Comparison of ENCODE assay signal across 32 cellular contexts in the genomic region with DNA sequence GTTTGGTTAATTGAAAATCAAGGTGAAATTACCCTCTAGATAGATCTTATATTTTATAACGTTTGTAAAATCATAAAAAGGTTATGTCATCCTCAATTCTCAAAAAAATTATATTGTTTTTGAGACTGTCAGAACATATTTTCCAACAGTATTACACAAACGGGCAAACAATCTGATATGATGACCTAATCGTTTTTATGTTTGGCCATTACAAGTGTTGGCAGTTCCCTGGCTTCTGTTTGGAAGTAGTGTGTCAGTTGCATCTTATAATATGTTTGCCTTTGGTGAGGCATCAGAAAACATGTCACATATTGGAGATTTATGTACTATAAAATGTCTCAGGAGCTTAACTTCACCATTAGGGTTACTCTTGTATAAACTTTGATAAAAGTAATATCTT.
"Had no signal": no experiment of that assay in that cellular context is flagged by ENCODE, and none has a peak within 500 bp of the region (broad histone marks: within the 10 kb centered on the region; RNA-seq: fewer than 3 reads in every experiment).

No MANE protein-coding gene starts in this region.

- DNase-seq: activated B cell treated with CpG ODN at 0.5 μM for 24 hours; activated CD4-positive, alpha-beta memory T cell treated with anti-CD3 and anti-CD28 coated beads for 36 hours; activated CD4-positive, alpha-beta T cell treated with anti-CD3 and anti-CD28 coated beads for 4 hours; activated CD4-positive, alpha-beta T cell treated with anti-CD3 and anti-CD28 coated beads, Interleukin-2, amount 50 U/mL, for 1 hour; activated CD4-positive, CD25-positive, alpha-beta regulatory T cell treated with anti-CD3 and anti-CD28 coated beads, Interleukin-2, amount 50 U/mL, for 72 hours; activated CD8-positive, alpha-beta memory T cell treated with anti-CD3 and anti-CD28 coated beads, Interleukin-2, amount 50 U/mL, for 4 hours; activated effector memory CD4-positive, alpha-beta T cell treated with anti-CD3 and anti-CD28 coated beads, Interleukin-2, amount 50 U/mL, for 16 hours; activated naive CD4-positive, alpha-beta T cell; activated naive CD4-positive, alpha-beta T cell treated with anti-CD3 and anti-CD28 coated beads, Interleukin-2, amount 50 U/mL, for 16 hours; activated naive CD8-positive, alpha-beta T cell treated with anti-CD3 and anti-CD28 coated beads for 36 hours; activated T-cell treated with anti-CD3 and anti-CD28 coated beads, Interleukin-2, amount 50 U/mL, for 72 hours; amniotic stem cell; aorta; brain microvascular endothelial cell; central memory CD4-positive, alpha-beta T cell; Karpas-422; KBM-7; MG63; NCI-H1048; NCI-H1105 treated with DMSO at 0.1 percent for 48 hours; NCI-H1436; NCI-H1694; NCI-H1930; NCI-H2081 treated with DMSO at 0.1 percent for 48 hours; NCI-H510A; NCI-H526; SIG-M5; T-cell; T-helper 17 cell had no signal

- H3K36me3 Mint-ChIP-seq: activated CD4-positive, alpha-beta memory T cell treated with anti-CD3 and anti-CD28 coated beads for 36 hours; activated naive CD8-positive, alpha-beta T cell treated with anti-CD3 and anti-CD28 coated beads for 36 hours; T-cell had no signal

- H3K4me3 Mint-ChIP-seq: activated B cell treated with CpG ODN at 0.5 μM for 24 hours; activated CD4-positive, alpha-beta memory T cell treated with anti-CD3 and anti-CD28 coated beads for 36 hours; activated naive CD8-positive, alpha-beta T cell treated with anti-CD3 and anti-CD28 coated beads for 36 hours; activated T-cell treated with anti-CD3 and anti-CD28 coated beads, Interleukin-2, amount 50 U/mL, for 72 hours; activated T-helper 17 cell treated with anti-CD3 and anti-CD28 coated beads, Interleukin-2, amount 50 U/mL, for 72 hours; T-cell; T-helper 17 cell had no signal

- H3K27me3 ChIP-seq: brain microvascular endothelial cell, MG63 had no signal

- H3K27me3 Mint-ChIP-seq: activated B cell treated with CpG ODN at 0.5 μM for 24 hours; activated CD4-positive, alpha-beta memory T cell treated with anti-CD3 and anti-CD28 coated beads for 36 hours; activated naive CD8-positive, alpha-beta T cell treated with anti-CD3 and anti-CD28 coated beads for 36 hours; activated T-helper 17 cell treated with anti-CD3 and anti-CD28 coated beads, Interleukin-2, amount 50 U/mL, for 72 hours; T-cell; T-helper 17 cell had no signal

- H3K4me1 Mint-ChIP-seq: activated B cell treated with CpG ODN at 0.5 μM for 24 hours; activated naive CD8-positive, alpha-beta T cell treated with anti-CD3 and anti-CD28 coated beads for 36 hours; activated T-helper 17 cell treated with anti-CD3 and anti-CD28 coated beads, Interleukin-2, amount 50 U/mL, for 72 hours; T-cell; T-helper 17 cell had no signal

- H3K4me3 ChIP-seq: MG63 had no signal

- H3K27ac Mint-ChIP-seq: activated B cell treated with CpG ODN at 0.5 μM for 24 hours; activated CD4-positive, alpha-beta memory T cell treated with anti-CD3 and anti-CD28 coated beads for 36 hours; activated naive CD8-positive, alpha-beta T cell treated with anti-CD3 and anti-CD28 coated beads for 36 hours; activated T-cell treated with anti-CD3 and anti-CD28 coated beads, Interleukin-2, amount 50 U/mL, for 72 hours; activated T-helper 17 cell treated with anti-CD3 and anti-CD28 coated beads, Interleukin-2, amount 50 U/mL, for 72 hours; T-cell; T-helper 17 cell had no signal

- H3K27ac ChIP-seq: brain microvascular endothelial cell, RWPE1, VCaP had no signal

- H3K9me3 ChIP-seq: MG63 had no signal
